Comparison of ENCODE assay signal across 8 cellular contexts in genomic region chr21:39136138-39136537, GRCh38. TPM values are rescaled to one million over a fixed set of nuclear protein-coding genes. Genes with fewer than 3 reads are reported as not detected.
DNase-seq lines count a peak whose midpoint lies in the region; ATAC-seq and TF ChIP-seq lines count a peak whose summit lies in the region.
"Not testable (repeated sequence)": the region's sequence is repeated elsewhere in the genome, so short reads cannot be mapped to it uniquely, and the experiment has no call there.

No MANE protein-coding gene starts in this region.

- H3K36me3 ChIP-seq in KOPT-K1 (ENCODE audit: insufficient read depth, low read length); RWPE2 (ENCODE audit: low read depth); spleen: not testable (repeated sequence)

- not testable (repeated sequence) for H3K4me3 Mint-ChIP-seq in activated CD8-positive, alpha-beta T cell treated with anti-CD3 and anti-CD28 coated beads for 36 hours

- not testable (repeated sequence) for H3K9me3 ChIP-seq in KOPT-K1 (ENCODE audit: insufficient read depth, low read length, poor library complexity, severe bottlenecking); RWPE2 (ENCODE audit: severe bottlenecking); spleen

- H3K27me3 Mint-ChIP-seq in activated CD8-positive, alpha-beta T cell treated with anti-CD3 and anti-CD28 coated beads for 36 hours, result not testable (repeated sequence)

- POLR2A ChIA-PET in activated CD8-positive, alpha-beta T cell treated with anti-CD3 and anti-CD28 coated beads for 36 hours (lab: Charles Lee), result not testable (repeated sequence)

- not testable (repeated sequence) for H3K9me3 Mint-ChIP-seq in activated CD8-positive, alpha-beta T cell treated with anti-CD3 and anti-CD28 coated beads for 36 hours

- 48 to 71% (median 57%) methylated on average over 7 to 8 of the region's 8 CpGs for WGBS in spleen, 5 donors

- CTCF ChIA-PET in activated CD8-positive, alpha-beta T cell treated with anti-CD3 and anti-CD28 coated beads for 36 hours (lab: Charles Lee), result interaction anchor here (1.2 kb wide), 1 partner anchor 329 kb away, joined by 3 read pairs; no protein-coding TSS in a partner anchor

- H3K27ac ChIP-seq in KOPT-K1 (ENCODE audit: low read depth, low read length, poor library complexity, severe bottlenecking) (peak overlapping the region; percentile 15), spleen (peak overlapping the region in 1 of 8 donors; percentile 62)
- H3K27ac ChIP-seq in RWPE2 (ENCODE audit: poor library complexity, severe bottlenecking), result not testable (repeated sequence)

- H3K4me1 ChIP-seq in RWPE2 (ENCODE audit: insufficient read depth, poor library complexity, severe bottlenecking), result not testable (repeated sequence)
- H3K4me1 ChIP-seq in spleen, result peaks cover 5 to 29% (median 13%) of the 10 kb centered on the region in 6 donors

- DNase-seq in DMS 273 (lab: John Stamatoyannopoulos, UW; ENCODE audit: unreplicated experiment) (peak; percentile 41), NCI-H2196 (lab: John Stamatoyannopoulos, UW; ENCODE audit: unreplicated experiment) (peak; percentile 58)
- not testable (repeated sequence) for DNase-seq in RWPE2 (ENCODE audit: low spot score); epithelial cell of proximal tubule (ENCODE audit: low read depth); left lobe of liver (ENCODE audit: low spot score); spleen
- peak; percentile 44 for DNase-seq in activated CD8-positive, alpha-beta T cell treated with anti-CD3 and anti-CD28 coated beads for 36 hours

- H3K4me1 Mint-ChIP-seq in activated CD8-positive, alpha-beta T cell treated with anti-CD3 and anti-CD28 coated beads for 36 hours (ENCODE audit: low read depth), result not testable (repeated sequence)

- not testable (repeated sequence) for H3K36me3 Mint-ChIP-seq in activated CD8-positive, alpha-beta T cell treated with anti-CD3 and anti-CD28 coated beads for 36 hours (ENCODE audit: low read depth)

- ATAC-seq in RWPE2 (ENCODE audit: low read depth) (peak; percentile 47; the same call in 1 of the 3 replicates), left lobe of liver (peak; percentile 67)
- ATAC-seq in activated CD8-positive, alpha-beta T cell treated with anti-CD3 and anti-CD28 coated beads for 36 hours, result not testable (repeated sequence)

- TF ChIP-seq CTCF in RWPE2 (IDR thresholded peaks at IDR 0.05; ENCODE audit: poor library complexity, severe bottlenecking), result peak; percentile 24
- peak; percentile 31 for TF ChIP-seq CTCF in activated CD8-positive, alpha-beta T cell treated with anti-CD3 and anti-CD28 coated beads for 36 hours (IDR thresholded peaks at IDR 0.05)
- peak; percentile 38 for TF ChIP-seq CTCF in epithelial cell of proximal tubule (conservative IDR thresholded peaks at IDR 0.05; ENCODE audit: low read depth, low read length)
- TF ChIP-seq CTCF in spleen (IDR thresholded peaks at IDR 0.05 in 8 of 11, conservative IDR thresholded peaks at IDR 0.05 in 3 of 11), result peak in 7 of 11 experiments; percentile 7 to 52 (median 46)

- not testable (repeated sequence) for TF ChIP-seq POLR2A in spleen (IDR thresholded peaks at IDR 0.05)

- intact Hi-C loops in activated CD8-positive, alpha-beta T cell treated with anti-CD3 and anti-CD28 coated beads for 36 hours (cut with micrococcal nuclease), result loop anchor here (5.0 kb wide), 1 partner anchor 404 kb away; no protein-coding TSS in a partner anchor
- intact Hi-C loops in spleen (cut with DNase I; ENCODE audit: low total_unique reads), result loop anchor here (2.0 to 10.0 kb wide), 2 partner anchors 401 to 631 kb away; no protein-coding TSS in a partner anchor

- H3K4me3 ChIP-seq in RWPE2 (ENCODE audit: severe bottlenecking); epithelial cell of proximal tubule (ENCODE audit: low read depth, low read length); spleen: not testable (repeated sequence)

- H3K27me3 ChIP-seq in RWPE2 (ENCODE audit: insufficient read depth, poor library complexity, severe bottlenecking); spleen (replicated peaks in 1 of 7): not testable (repeated sequence)

- not testable (repeated sequence) for H3K27ac Mint-ChIP-seq in activated CD8-positive, alpha-beta T cell treated with anti-CD3 and anti-CD28 coated beads for 36 hours

RNA-seq across cellular contexts. Expression of gene PSMG1, which starts 47.1 kb away (rescaled TPM):
- total RNA-seq in activated CD8-positive, alpha-beta T cell treated with anti-CD3 and anti-CD28 coated beads for 36 hours, result 100 to 1,000 TPM in 1 of 2 experiments, 10 to 100 TPM in 1; 90.9 to 107 TPM
- total RNA-seq in epithelial cell of proximal tubule (47.1 and 120 TPM in 2 replicates), left lobe of liver (18.2 TPM), spleen (10 to 100 TPM; 12.3 to 25.3 (median 17.0) TPM)
- polyA plus RNA-seq in spleen, result 10 to 100 TPM; 32.3 to 39.9 (median 39.3) TPM
